ENCODE assay signal across 8 cellular contexts in genomic region chr18:59459352-59460059, GRCh38.
DNase-seq lines count a peak whose midpoint lies in the region; ATAC-seq lines count a peak whose summit lies in the region.

No MANE protein-coding gene starts in this region.

- DNase-seq in DMS 273 treated with DMSO at 0.1 percent for 48 hours (lab: John Stamatoyannopoulos, UW), result peak; percentile 35
- DNase-seq in HT1080 (ENCODE audit: low read depth), result peak; percentile 25
- peak; percentile 44 for DNase-seq in SK-MEL-5 (ENCODE audit: low read depth, low spot score)
- peak; percentile 63 for DNase-seq in fibroblast of the conjunctiva (ENCODE audit: low read depth)
- DNase-seq in sciatic nerve (ENCODE audit: low spot score), result no peak
- no peak for DNase-seq in NK-92 treated with Interleukin-12 subunit alpha and Interleukin-12 subunit beta, amount 100 ng/mL, for 24 hours (lab: John Stamatoyannopoulos, UW)

- intact Hi-C loops in sciatic nerve (cut with DNase I), result no loop called here

- ATAC-seq in sciatic nerve (peak; percentile 76), GM21619 (IDR thresholded peaks at IDR 0.05; ENCODE audit: unreplicated experiment) (no peak), GM18861 (IDR thresholded peaks at IDR 0.05; ENCODE audit: unreplicated experiment) (no peak)

- in situ Hi-C loops in SK-MEL-5 (cut with HindIII; ENCODE audit: low pct_unique_long_range_greater_than_20kb, low sequenced_read_pairs), result no loop called here

Comparison
In these comparisons a context has a peak if more than half of its experiments do, and no peak if none do; other contexts are left out.
1. DNase-seq: peak in DMS 273 treated with DMSO at 0.1 percent for 48 hours (single experiment), HT1080 (single experiment), SK-MEL-5 (single experiment) and fibroblast of the conjunctiva (single experiment); none in sciatic nerve (single experiment) and NK-92 treated with Interleukin-12 subunit alpha and Interleukin-12 subunit beta, amount 100 ng/mL, for 24 hours (single experiment).